ENCODE assay signal across 14 cellular contexts in the genomic region with DNA sequence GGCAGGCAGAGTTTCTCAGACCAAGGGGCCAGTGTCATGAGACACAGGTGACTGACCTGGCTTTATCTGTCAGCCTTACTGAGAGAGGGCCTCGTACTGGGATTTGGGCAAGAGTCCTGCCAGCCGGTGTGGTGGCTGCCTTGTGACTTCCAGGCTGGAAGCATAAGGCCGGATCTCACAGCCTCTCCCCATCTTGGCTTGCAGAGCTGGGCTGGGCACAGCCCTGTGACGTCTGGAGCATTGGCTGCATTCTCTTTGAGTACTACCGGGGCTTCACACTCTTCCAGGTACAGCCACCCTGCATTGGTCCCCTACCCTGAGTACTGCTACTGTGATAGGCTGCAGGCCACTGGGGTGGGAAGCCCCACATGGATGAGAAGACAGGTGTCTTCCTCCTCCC. TPM values are rescaled to one million over a fixed set of nuclear protein-coding genes. Genes with fewer than 3 reads are reported as not detected.
DNase-seq lines count a peak whose midpoint lies in the region; ATAC-seq and TF ChIP-seq lines count a peak whose summit lies in the region.
"Had no signal": no experiment of that assay in that cellular context is flagged by ENCODE, and none has a peak within 500 bp of the region (broad histone marks: within the 10 kb centered on the region; RNA-seq: fewer than 3 reads in every experiment).

No MANE protein-coding gene starts in this region.

- H2BK15ac ChIP-seq in neuronal stem cell (ENCODE audit: low read length) = no peak overlapping the region

- H3K27me3 ChIP-seq in HCT116 (ENCODE audit: insufficient read depth, low read length) = no peaks in the 10 kb centered on the region
- no peaks in the 10 kb centered on the region for H3K27me3 ChIP-seq in neuronal stem cell (ENCODE audit: control insufficient read depth in 3 of 3, insufficient read depth in 3 of 3, low read depth in 1 of 3, low read length in 3 of 3)
- H3K27me3 ChIP-seq in left lung = no peaks in the 10 kb centered on the region
- H3K27me3 ChIP-seq: upper lobe of left lung had no signal

- no peak overlapping the region for H4K91ac ChIP-seq in neuronal stem cell (ENCODE audit: low read depth, low read length, poor library complexity)

- RAD21 ChIA-PET in HCT116 (lab: Charles Lee; ENCODE audit: low non-redundant PET in 1 of 2, low total read pairs in 2 of 2, uncharacterized antibody in 2 of 2, unreplicated experiment in 2 of 2) = no interaction called here

- no peak overlapping the region for H4K8ac ChIP-seq in neuronal stem cell (ENCODE audit: low read depth, low read length)

- H3K14ac ChIP-seq in neuronal stem cell (ENCODE audit: low read length) = no peak overlapping the region

- H2AK5ac ChIP-seq in neuronal stem cell (ENCODE audit: low read depth, low read length) = no peak overlapping the region

- peaks cover 78% of the 10 kb centered on the region for H3K36me3 Mint-ChIP-seq in activated CD4-positive, alpha-beta memory T cell treated with anti-CD3 and anti-CD28 coated beads, Interleukin-2, amount 10 ng/mL, durations not matched to agents 7 days and 5 days (ENCODE audit: low read depth)
- H3K36me3 Mint-ChIP-seq in activated CD4-positive, alpha-beta memory T cell treated with anti-CD3 and anti-CD28 coated beads for 36 hours = peaks cover 46% of the 10 kb centered on the region
- H3K36me3 Mint-ChIP-seq in activated naive CD8-positive, alpha-beta T cell = peaks cover 5% of the 10 kb centered on the region

- no peak for ATAC-seq in HCT116
- ATAC-seq in left lung = no peak
- ATAC-seq: A549 had no signal

- H3K4ac ChIP-seq in neuronal stem cell (ENCODE audit: low read length) = no peak overlapping the region

- peaks cover 11% of the 10 kb centered on the region for H3K79me2 ChIP-seq in HCT116 (ENCODE audit: insufficient read depth, low read length)

- H3K4me1 Mint-ChIP-seq in activated CD4-positive, alpha-beta memory T cell treated with anti-CD3 and anti-CD28 coated beads, Interleukin-2, amount 10 ng/mL, durations not matched to agents 7 days and 5 days = peaks cover 32% of the 10 kb centered on the region
- no peaks in the 10 kb centered on the region for H3K4me1 Mint-ChIP-seq in activated CD4-positive, alpha-beta memory T cell treated with anti-CD3 and anti-CD28 coated beads for 36 hours (ENCODE audit: low read depth)
- H3K4me1 Mint-ChIP-seq in activated naive CD8-positive, alpha-beta T cell (ENCODE audit: low read depth) = peaks cover 41% of the 10 kb centered on the region

- TF ChIP-seq CTCF in HCT116 (IDR thresholded peaks at IDR 0.05 in 2 of 3, conservative IDR thresholded peaks at IDR 0.05 in 1 of 3; ENCODE audit: borderline replicate concordance in 1 of 3, insufficient read depth in 1 of 3, low read depth in 2 of 3, low read length in 2 of 3) (no peak), left lung (IDR thresholded peaks at IDR 0.05) (no peak)

- H4K20me1 ChIP-seq in HCT116 (ENCODE audit: insufficient read depth) = no peaks in the 10 kb centered on the region

- no peak overlapping the region for H2BK5ac ChIP-seq in neuronal stem cell (ENCODE audit: low read length)

- H3K18ac ChIP-seq in neuronal stem cell (ENCODE audit: low read length) = no peak overlapping the region

- DNase-seq in activated CD4-positive, alpha-beta memory T cell treated with anti-CD3 and anti-CD28 coated beads, Interleukin-2, amount 10 ng/mL, durations not matched to agents 7 days and 5 days = no peak
- DNase-seq in activated CD4-positive, alpha-beta memory T cell treated with anti-CD3 and anti-CD28 coated beads for 36 hours = no peak
- DNase-seq in HCT116 (ENCODE audit: low read depth, low spot score) (no peak), neuronal stem cell (ENCODE audit: low spot score) (no peak), left lung (no peak), NCI-H187 treated with DMSO at 0.1 percent for 48 hours (lab: John Stamatoyannopoulos, UW) (no peak), NCI-H146 treated with DMSO at 0.1 percent for 48 hours (lab: John Stamatoyannopoulos, UW; ENCODE audit: unreplicated experiment) (no peak)
- DNase-seq: CD4-positive, alpha-beta T cell; DND-41; NCI-H1092 treated with DMSO at 0.1 percent for 48 hours; small intestine; upper lobe of left lung had no signal

- BruUV-seq in HCT116 (replicated peaks; lab: Mats Ljungman, UMichigan) = no TSS peak

- no peak for TF ChIP-seq RAD21 in HCT116 (IDR thresholded peaks at IDR 0.05; ENCODE audit: low read depth)

- POLR2A ChIA-PET in activated CD4-positive, alpha-beta memory T cell treated with anti-CD3 and anti-CD28 coated beads, Interleukin-2, amount 10 ng/mL, durations not matched to agents 7 days and 5 days (lab: Charles Lee) = interaction anchor here (0.6 to 4.1 kb wide), 4 partner anchors 11 to 244 kb away, joined by 3 to 31 read pairs (median 3); a partner anchor contains a TSS
- POLR2A ChIA-PET in activated CD4-positive, alpha-beta memory T cell treated with anti-CD3 and anti-CD28 coated beads for 36 hours (lab: Charles Lee) = no interaction called here
- POLR2A ChIA-PET in HCT116 (lab: Charles Lee) = no interaction called here

- H3K4me1 ChIP-seq in HCT116 (ENCODE audit: control insufficient read depth in 1 of 2, insufficient read depth in 2 of 2, low read length in 2 of 2) (no peaks in the 10 kb centered on the region; a peak in 1 of 4 replicates), neuronal stem cell (ENCODE audit: control insufficient read depth in 2 of 2, insufficient read depth in 1 of 2, low read depth in 1 of 2, low read length in 2 of 2) (no peaks in the 10 kb centered on the region), left lung (peaks cover 0 to 9% of the 10 kb centered on the region in 2 donors)
- H3K4me1 ChIP-seq: A549 had no signal

- H3K4me2 ChIP-seq in HCT116 (ENCODE audit: low read length) = no peak overlapping the region
- H3K4me2 ChIP-seq in neuronal stem cell (ENCODE audit: insufficient read depth, low read length, poor library complexity, severe bottlenecking) = no peak overlapping the region
- H3K4me2 ChIP-seq: A549 had no signal

- peaks cover 51 to 70% of the 10 kb centered on the region in 2 experiments for H3K36me3 ChIP-seq in HCT116 (ENCODE audit: control insufficient read depth in 1 of 2, insufficient read depth in 2 of 2, low read length in 2 of 2)
- H3K36me3 ChIP-seq in neuronal stem cell (replicated peaks in 1 of 2; ENCODE audit: control insufficient read depth in 2 of 2, insufficient read depth in 2 of 2, low read length in 2 of 2) = peaks cover 83 to 100% of the 10 kb centered on the region in 2 donors
- peaks cover 3 to 99% of the 10 kb centered on the region in 2 donors for H3K36me3 ChIP-seq in left lung

- no peaks in the 10 kb centered on the region for H3K9me2 ChIP-seq in HCT116 (ENCODE audit: insufficient read depth)

- whole genome bisulfite sequencing in neuronal stem cell (ENCODE audit: extremely low coverage in 2 of 2, insufficient read length in 2 of 2, insufficient replicate concordance in 1 of 2), 2 donors = no CpG with 5 or more reads among the region's 5 CpGs

- H3K79me1 ChIP-seq in neuronal stem cell (ENCODE audit: low read depth, low read length) = peaks cover 7% of the 10 kb centered on the region

- H3K4me3 ChIP-seq in HCT116 (replicated peaks in 1 of 2; ENCODE audit: low read depth in 1 of 2, low read length in 2 of 2) (no peak overlapping the region), neuronal stem cell (ENCODE audit: low read length in 2 of 2) (no peak overlapping the region), left lung (no peak overlapping the region)
- H3K4me3 ChIP-seq: A549, upper lobe of left lung had no signal

- H3K9me3 Mint-ChIP-seq in activated CD4-positive, alpha-beta memory T cell treated with anti-CD3 and anti-CD28 coated beads, Interleukin-2, amount 10 ng/mL, durations not matched to agents 7 days and 5 days = no peaks in the 10 kb centered on the region
- no peaks in the 10 kb centered on the region for H3K9me3 Mint-ChIP-seq in activated CD4-positive, alpha-beta memory T cell treated with anti-CD3 and anti-CD28 coated beads for 36 hours
- no peaks in the 10 kb centered on the region for H3K9me3 Mint-ChIP-seq in activated naive CD8-positive, alpha-beta T cell (ENCODE audit: low read depth)
- H3K9me3 Mint-ChIP-seq: CD4-positive, alpha-beta T cell had no signal

- no peaks in the 10 kb centered on the region for H3K9me3 ChIP-seq in HCT116 (ENCODE audit: control insufficient read depth in 1 of 2, insufficient read depth in 1 of 2, low read depth in 1 of 2, low read length in 2 of 2)
- H3K9me3 ChIP-seq in neuronal stem cell (replicated peaks in 1 of 2; ENCODE audit: control insufficient read depth in 2 of 2, insufficient read depth in 1 of 2, low read depth in 1 of 2, low read length in 2 of 2) = no peaks in the 10 kb centered on the region
- H3K9me3 ChIP-seq in left lung = no peaks in the 10 kb centered on the region
- H3K9me3 ChIP-seq: A549, upper lobe of left lung had no signal

- CTCF ChIA-PET in activated CD4-positive, alpha-beta memory T cell treated with anti-CD3 and anti-CD28 coated beads, Interleukin-2, amount 10 ng/mL, durations not matched to agents 7 days and 5 days (lab: Charles Lee) = interaction anchor here (2.0 to 8.3 kb wide), 2 partner anchors 7 to 11 kb away, joined by 9 to 89 read pairs; a partner anchor contains a TSS
- CTCF ChIA-PET in activated CD4-positive, alpha-beta memory T cell treated with anti-CD3 and anti-CD28 coated beads for 36 hours (lab: Charles Lee) = interaction anchor here (1.1 kb wide), 2 partner anchors 134 to 141 kb away, joined by 4 read pairs; no protein-coding TSS in a partner anchor
- CTCF ChIA-PET in HCT116 (lab: Charles Lee) = no interaction called here

- H2AFZ ChIP-seq in HCT116 (ENCODE audit: low read depth, low read length, poor library complexity, severe bottlenecking) (no peak overlapping the region), neuronal stem cell (ENCODE audit: low read length) (no peak overlapping the region)

- H3K27ac ChIP-seq in HCT116 (ENCODE audit: low read depth, low read length) = no peak overlapping the region
- no peak overlapping the region for H3K27ac ChIP-seq in neuronal stem cell (replicated peaks; ENCODE audit: low read length)
- H3K27ac ChIP-seq in left lung = no peak overlapping the region
- H3K27ac ChIP-seq: A549 had no signal

- no peak overlapping the region for H2BK12ac ChIP-seq in neuronal stem cell (ENCODE audit: low read length)

- H3K9ac ChIP-seq in HCT116 (ENCODE audit: low read length) (no peak overlapping the region), neuronal stem cell (ENCODE audit: low read depth, low read length, poor library complexity) (no peak overlapping the region)

- no peak overlapping the region for H3K4me3 Mint-ChIP-seq in activated CD4-positive, alpha-beta memory T cell treated with anti-CD3 and anti-CD28 coated beads, Interleukin-2, amount 10 ng/mL, durations not matched to agents 7 days and 5 days
- no peak overlapping the region for H3K4me3 Mint-ChIP-seq in activated CD4-positive, alpha-beta memory T cell treated with anti-CD3 and anti-CD28 coated beads for 36 hours
- H3K4me3 Mint-ChIP-seq in activated naive CD8-positive, alpha-beta T cell = peak overlapping the region; percentile 13
- H3K4me3 Mint-ChIP-seq: CD4-positive, alpha-beta T cell had no signal

- no peaks in the 10 kb centered on the region for H3K27me3 Mint-ChIP-seq in activated CD4-positive, alpha-beta memory T cell treated with anti-CD3 and anti-CD28 coated beads, Interleukin-2, amount 10 ng/mL, durations not matched to agents 7 days and 5 days
- no peaks in the 10 kb centered on the region for H3K27me3 Mint-ChIP-seq in activated CD4-positive, alpha-beta memory T cell treated with anti-CD3 and anti-CD28 coated beads for 36 hours
- H3K27me3 Mint-ChIP-seq in activated naive CD8-positive, alpha-beta T cell = no peaks in the 10 kb centered on the region
- H3K27me3 Mint-ChIP-seq: CD4-positive, alpha-beta T cell had no signal

- H2BK120ac ChIP-seq in neuronal stem cell (ENCODE audit: low read depth, low read length) = no peak overlapping the region

- peak overlapping the region; percentile 67 for H3K23ac ChIP-seq in neuronal stem cell (ENCODE audit: low read depth, low read length, poor library complexity)

- peak overlapping the region; percentile 73 for H3K27ac Mint-ChIP-seq in activated CD4-positive, alpha-beta memory T cell treated with anti-CD3 and anti-CD28 coated beads, Interleukin-2, amount 10 ng/mL, durations not matched to agents 7 days and 5 days
- no peak overlapping the region for H3K27ac Mint-ChIP-seq in activated CD4-positive, alpha-beta memory T cell treated with anti-CD3 and anti-CD28 coated beads for 36 hours
- peak overlapping the region; percentile 82 for H3K27ac Mint-ChIP-seq in activated naive CD8-positive, alpha-beta T cell
- H3K27ac Mint-ChIP-seq: CD4-positive, alpha-beta T cell had no signal

- intact Hi-C loops in activated CD4-positive, alpha-beta memory T cell treated with anti-CD3 and anti-CD28 coated beads for 36 hours (cut with micrococcal nuclease) = no loop called here
- intact Hi-C loops in HCT116 (cut with micrococcal nuclease) = no loop called here
- intact Hi-C loops in left lung (cut with DNase I) = no loop called here

- TF ChIP-seq POLR2A in HCT116 (IDR thresholded peaks at IDR 0.05; ENCODE audit: borderline replicate concordance, extremely low read depth, insufficient read depth, insufficient read length) = no peak

RNA-seq across cellular contexts. Expression of a gene that starts 12.1 kb away (rescaled TPM):
- 100 to 1,000 TPM; 133 to 136 TPM for total RNA-seq in activated CD4-positive, alpha-beta memory T cell treated with anti-CD3 and anti-CD28 coated beads, Interleukin-2, amount 10 ng/mL, durations not matched to agents 7 days and 5 days
- 100 to 1,000 TPM; 118 to 124 TPM for total RNA-seq in activated CD4-positive, alpha-beta memory T cell treated with anti-CD3 and anti-CD28 coated beads for 36 hours
- total RNA-seq in HCT116 (2021; ENCODE audit: unreplicated experiment) (79.3 TPM), left lung (10 to 100 TPM; 58.0 to 70.0 TPM)
- 108 and 154 TPM in 2 replicates for polyA plus RNA-seq in HCT116 (2012)
- polyA plus RNA-seq in neuronal stem cell (2013, experiment 1 of 2) = 63.5 TPM
- 65.4 TPM for polyA plus RNA-seq in neuronal stem cell (2013, experiment 2 of 2)
